In the genomic region with DNA sequence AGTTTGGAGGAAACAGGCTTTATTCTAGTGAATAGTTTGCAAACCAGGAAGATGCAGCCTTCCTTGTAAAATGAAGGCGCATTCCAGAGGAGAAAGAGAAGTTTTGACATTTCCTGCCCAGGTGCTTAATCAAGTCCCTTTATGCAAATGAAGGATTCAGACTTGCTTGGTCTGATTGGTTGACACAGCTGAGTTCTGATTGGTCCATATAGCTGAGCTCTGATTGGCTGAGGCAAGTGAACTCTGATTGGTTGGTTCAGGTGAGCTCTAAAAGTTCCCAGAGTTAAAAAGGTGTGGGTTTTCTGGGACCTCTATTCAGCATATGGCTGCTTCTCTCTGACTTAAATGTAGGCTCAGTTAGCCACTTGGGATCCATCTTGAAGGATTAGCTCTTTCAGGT, we compare ENCODE assay signal across 27 cellular contexts.
"Had no signal": no experiment of that assay in that cellular context is flagged by ENCODE, and none has a peak within 500 bp of the region (broad histone marks: within the 10 kb centered on the region; RNA-seq: fewer than 3 reads in every experiment).

No MANE protein-coding gene starts in this region.

- FAIRE-seq: pancreas had no signal

- DNase-seq: activated CD4-positive, alpha-beta T cell treated with anti-CD3 and anti-CD28 coated beads for 4 hours; activated CD8-positive, alpha-beta memory T cell treated with anti-CD3 and anti-CD28 coated beads, Interleukin-2, amount 10 ng/mL, durations not matched to agents 7 days and 5 days; activated CD8-positive, alpha-beta T cell treated with anti-CD3 and anti-CD28 coated beads for 36 hours; activated gamma-delta T cell treated with Interleukin-2 at 50 U/mL for 16 hours; activated T-cell treated with anti-CD3 and anti-CD28 coated beads for 4 hours; anterior cingulate cortex; body of pancreas; cortex of kidney; heart left ventricle; islet precursor cell; psoas muscle; spleen; stimulated activated CD4-positive, alpha-beta T cell treated with anti-CD3 and anti-CD28 coated beads, Interleukin-4, amount 100 ng/mL, for 1 hour; stimulated activated naive CD4-positive, alpha-beta T cell had no signal

- H3K4me1 ChIP-seq: body of pancreas, gastroesophageal sphincter, heart left ventricle, pancreas, psoas muscle, right atrium auricular region had no signal

- H3K27ac Mint-ChIP-seq: activated CD8-positive, alpha-beta memory T cell treated with anti-CD3 and anti-CD28 coated beads, Interleukin-2, amount 10 ng/mL, durations not matched to agents 7 days and 5 days; activated CD8-positive, alpha-beta T cell treated with anti-CD3 and anti-CD28 coated beads for 36 hours; activated naive CD4-positive, alpha-beta T cell treated with anti-CD3 and anti-CD28 coated beads, Interleukin-2, amount 50 U/mL, for 24 hours; memory B cell; nephron; T-helper 2 cell treated with Interferon-gamma antibody and Interleukin-4, amounts not matched to agents 5 μg/mL and 100 μg/mL, for 36 hours; type B pancreatic cell had no signal

- H3K9me3 ChIP-seq: body of pancreas, pancreas, psoas muscle, thoracic aorta had no signal

- H3K4me3 ChIP-seq: body of pancreas, cardiac muscle cell, gastroesophageal sphincter, heart left ventricle, pancreas, psoas muscle, right atrium auricular region, spleen, thoracic aorta had no signal

- H3K9me3 Mint-ChIP-seq: T-helper 2 cell treated with Interferon-gamma antibody and Interleukin-4, amounts not matched to agents 5 μg/mL and 100 μg/mL, for 36 hours; type B pancreatic cell had no signal

- H3K4me3 Mint-ChIP-seq: activated CD8-positive, alpha-beta memory T cell treated with anti-CD3 and anti-CD28 coated beads, Interleukin-2, amount 10 ng/mL, durations not matched to agents 7 days and 5 days; activated CD8-positive, alpha-beta T cell treated with anti-CD3 and anti-CD28 coated beads for 36 hours; activated naive CD4-positive, alpha-beta T cell treated with anti-CD3 and anti-CD28 coated beads, Interleukin-2, amount 50 U/mL, for 24 hours; memory B cell; nephron; T-helper 2 cell treated with Interferon-gamma antibody and Interleukin-4, amounts not matched to agents 5 μg/mL and 100 μg/mL, for 36 hours; type B pancreatic cell had no signal

- H3K27me3 ChIP-seq: body of pancreas had no signal

- H3K4me1 Mint-ChIP-seq: activated CD8-positive, alpha-beta memory T cell treated with anti-CD3 and anti-CD28 coated beads, Interleukin-2, amount 10 ng/mL, durations not matched to agents 7 days and 5 days; activated naive CD4-positive, alpha-beta T cell treated with anti-CD3 and anti-CD28 coated beads, Interleukin-2, amount 50 U/mL, for 24 hours; memory B cell; nephron had no signal

- ATAC-seq: activated CD8-positive, alpha-beta memory T cell treated with anti-CD3 and anti-CD28 coated beads, Interleukin-2, amount 10 ng/mL, durations not matched to agents 7 days and 5 days; activated CD8-positive, alpha-beta T cell treated with anti-CD3 and anti-CD28 coated beads for 36 hours; body of pancreas; gastroesophageal sphincter; heart left ventricle; left colon; pancreas; psoas muscle had no signal

- H3K27ac ChIP-seq: body of pancreas, cardiac muscle cell, epithelial cell of prostate, gastroesophageal sphincter, heart left ventricle, pancreas, psoas muscle, right atrium auricular region, spleen, thoracic aorta, VCaP had no signal

- H3K36me3 Mint-ChIP-seq: activated CD8-positive, alpha-beta memory T cell treated with anti-CD3 and anti-CD28 coated beads, Interleukin-2, amount 10 ng/mL, durations not matched to agents 7 days and 5 days; activated naive CD4-positive, alpha-beta T cell treated with anti-CD3 and anti-CD28 coated beads, Interleukin-2, amount 50 U/mL, for 24 hours; type B pancreatic cell had no signal

- H3K36me3 ChIP-seq: cardiac muscle cell, gastroesophageal sphincter, heart left ventricle, pancreas, right atrium auricular region, spleen, thoracic aorta had no signal
